Comparison of ENCODE assay signal across 8 cellular contexts in genomic region chr6:35596448-35597442, GRCh38.
DNase-seq lines count a peak whose midpoint lies in the region; ATAC-seq, FAIRE-seq and TF ChIP-seq lines count a peak whose summit lies in the region.

No MANE protein-coding gene starts in this region.

- TF ChIP-seq CTCF in epithelial cell of esophagus (IDR thresholded peaks at IDR 0.05; ENCODE audit: insufficient read depth, low read depth, low read length, missing control alignments), result no peak

- ATAC-seq in GM21528 (IDR thresholded peaks at IDR 0.05; ENCODE audit: low FRiP score, unreplicated experiment), result no peak
- no peak for ATAC-seq in GM18868 (IDR thresholded peaks at IDR 0.05; ENCODE audit: unreplicated experiment)

- H3K4me3 ChIP-seq in epithelial cell of esophagus (ENCODE audit: low read length), result no peak overlapping the region

- in situ Hi-C loops in Caki2 (cut with HindIII; ENCODE audit: low pct_unique_long_range_greater_than_20kb, low sequenced_read_pairs), result no loop called here

- DNase-seq in Caki2 (ENCODE audit: low read depth) (peak; percentile 95), epithelial cell of esophagus (ENCODE audit: low read depth) (peak; percentile 78), renal cortical epithelial cell (ENCODE audit: low read depth) (peak; percentile 97), GM19239 (ENCODE audit: insufficient read length, low spot score) (no peak), hypothalamus (lab: John Stamatoyannopoulos, UW) (no peak)

- FAIRE-seq in GM19239 (lab: Jason Lieb, UNC), result no peak

TF ChIP-seq in PFSK-1, 5 proteins besides CTCF, POLR2A, EP300 and RAD21:
- TF ChIP-seq SIN3A (IDR thresholded peaks at IDR 0.05; ENCODE audit: borderline replicate concordance, insufficient read depth, low read length) (no peak), POLR2AphosphoS5 (IDR thresholded peaks at IDR 0.05; ENCODE audit: low read depth, low read length) (0 out of 2 replicates have a peak, but pooled peaks have one; percentile 17), TAF1 (IDR thresholded peaks at IDR 0.05; ENCODE audit: borderline replicate concordance, insufficient read depth, low read length) (0 out of 2 replicates have a peak, but pooled peaks have one; percentile 30)

Comparison
In these comparisons a context has a peak if more than half of its experiments do, and no peak if none do; other contexts are left out.
1. DNase-seq: peak in Caki2 (single experiment), epithelial cell of esophagus (single experiment) and renal cortical epithelial cell (single experiment); none in GM19239 (single experiment) and hypothalamus (0 of 51).